Comparison of ENCODE assay signal across 16 cellular contexts in genomic region chr20:44544178-44544719, GRCh38.
"Had no signal": no experiment of that assay in that cellular context is flagged by ENCODE, and none has a peak within 500 bp of the region (broad histone marks: within the 10 kb centered on the region; RNA-seq: fewer than 3 reads in every experiment).

No MANE protein-coding gene starts in this region.

- H3K4me3 Mint-ChIP-seq: activated CD4-positive, alpha-beta memory T cell treated with anti-CD3 and anti-CD28 coated beads, Interleukin-2, amount 10 ng/mL, durations not matched to agents 7 days and 5 days; activated CD4-positive, alpha-beta T cell treated with anti-CD3 and anti-CD28 coated beads for 36 hours; activated T-cell treated with anti-CD3 and anti-CD28 coated beads, Interleukin-2, amount 50 U/mL, for 4 hours; T-cell had no signal

- H3K9me3 ChIP-seq: prostate gland, stomach had no signal

- H3K36me3 Mint-ChIP-seq: T-cell had no signal

- H3K4me1 Mint-ChIP-seq: activated CD4-positive, alpha-beta memory T cell treated with anti-CD3 and anti-CD28 coated beads, Interleukin-2, amount 10 ng/mL, durations not matched to agents 7 days and 5 days; activated CD4-positive, alpha-beta T cell treated with anti-CD3 and anti-CD28 coated beads for 36 hours; T-cell had no signal

- DNase-seq: activated CD4-positive, alpha-beta memory T cell treated with anti-CD3 and anti-CD28 coated beads, Interleukin-2, amount 10 ng/mL, durations not matched to agents 7 days and 5 days; activated CD4-positive, alpha-beta T cell treated with anti-CD3 and anti-CD28 coated beads for 36 hours; activated effector memory CD4-positive, alpha-beta T cell treated with Interleukin-2 at 50 U/mL for 16 hours; activated naive CD4-positive, alpha-beta T cell treated with anti-CD3 and anti-CD28 coated beads, Interleukin-2, amount 50 U/mL, for 16 hours; activated T-cell treated with anti-CD3 and anti-CD28 coated beads, Interleukin-2, amount 50 U/mL, for 4 hours; foreskin fibroblast; head of caudate nucleus; midbrain; stimulated activated CD4-positive, alpha-beta T cell treated with anti-CD3 and anti-CD28 coated beads, Interleukin-1b, Interleukin-23, amount 100 ng/mL, for 48 hours; stomach; T-cell; T-helper 9 cell; WERI-Rb-1 had no signal

- H3K9me3 Mint-ChIP-seq: activated CD4-positive, alpha-beta memory T cell treated with anti-CD3 and anti-CD28 coated beads, Interleukin-2, amount 10 ng/mL, durations not matched to agents 7 days and 5 days; activated T-cell treated with anti-CD3 and anti-CD28 coated beads, Interleukin-2, amount 50 U/mL, for 4 hours; T-cell had no signal

- H3K36me3 ChIP-seq: cardiac muscle cell, prostate gland, stomach, WERI-Rb-1 had no signal

- H3K27ac Mint-ChIP-seq: activated CD4-positive, alpha-beta memory T cell treated with anti-CD3 and anti-CD28 coated beads, Interleukin-2, amount 10 ng/mL, durations not matched to agents 7 days and 5 days; activated CD4-positive, alpha-beta T cell treated with anti-CD3 and anti-CD28 coated beads for 36 hours; T-cell had no signal

- ATAC-seq: activated CD4-positive, alpha-beta T cell treated with anti-CD3 and anti-CD28 coated beads for 36 hours; activated T-cell treated with anti-CD3 and anti-CD28 coated beads, Interleukin-2, amount 50 U/mL, for 4 hours; T-cell had no signal

- H3K4me3 ChIP-seq: cardiac muscle cell, lung, prostate gland, stomach had no signal

- H3K27me3 ChIP-seq: cardiac muscle cell, stomach had no signal
